Comparison of ENCODE assay signal across 11 cellular contexts in genomic region chr20:46402236-46402886, GRCh38. TPM values are rescaled to one million over a fixed set of nuclear protein-coding genes. Genes with fewer than 3 reads are reported as not detected.
A peak's percentile ranks its signal among the peaks of the same experiment; 100 is the strongest.
DNase-seq lines count a peak whose midpoint lies in the region; ATAC-seq, FAIRE-seq and TF ChIP-seq lines count a peak whose summit lies in the region.
"Had no signal": no experiment of that assay in that cellular context is flagged by ENCODE, and none has a peak within 500 bp of the region (broad histone marks: within the 10 kb centered on the region; RNA-seq: fewer than 3 reads in every experiment).

No MANE protein-coding gene starts in this region.

- no peak for TF ChIP-seq POLR2A in heart left ventricle (IDR thresholded peaks at IDR 0.05)
- TF ChIP-seq POLR2A in GM12891 (IDR thresholded peaks at IDR 0.05; ENCODE audit: low read depth, low read length): no peak

- no peak for FAIRE-seq in GM12891 (lab: Jason Lieb, UNC)

- H3K27me3 Mint-ChIP-seq in brain: peaks cover 4% of the 10 kb centered on the region

- peak overlapping the region in 3 of 5 experiments; percentile 59 to 94 (median 94) for H3K27ac Mint-ChIP-seq in brain

- peak overlapping the region in 3 of 5 experiments; percentile 26 to 83 (median 31) for H3K4me3 Mint-ChIP-seq in brain

- ATAC-seq in heart left ventricle: no peak
- no peak for ATAC-seq in upper lobe of right lung
- ATAC-seq in GM18858 (IDR thresholded peaks at IDR 0.05; ENCODE audit: unreplicated experiment): no peak
- ATAC-seq: mucosa of descending colon had no signal

- H3K27ac ChIP-seq in heart left ventricle (peak overlapping the region in 9 of 12 donors; percentile 17 to 91 (median 77)), mucosa of rectum (ENCODE audit: low read depth in 2 of 2, low read length in 2 of 2) (peak overlapping the region; percentile 34 to 39), upper lobe of right lung (peak overlapping the region; percentile 77)

- intact Hi-C loops in heart left ventricle (cut with DNase I): loop anchor here in 2 of 10 donors (5.0 kb wide), 2 partner anchors 35 to 40 kb away; no protein-coding TSS in a partner anchor
- intact Hi-C loops in cardiac septum (cut with DNase I): no loop called here
- intact Hi-C loops in upper lobe of right lung (cut with DNase I): no loop called here

- H3K4me1 Mint-ChIP-seq in brain: peaks cover 73% of the 10 kb centered on the region

- H3K36me3 ChIP-seq in heart left ventricle (peaks cover 0 to 19% (median 13%) of the 10 kb centered on the region in 9 donors), mucosa of rectum (ENCODE audit: control insufficient read depth in 2 of 2, insufficient read depth in 2 of 2, low read length in 2 of 2) (peaks cover 0 to 2% of the 10 kb centered on the region in 2 donors), upper lobe of right lung (peaks cover 6% of the 10 kb centered on the region)

- H3K9me3 ChIP-seq in heart left ventricle (no peaks in the 10 kb centered on the region), mucosa of rectum (ENCODE audit: control insufficient read depth in 2 of 2, low read length in 2 of 2) (no peaks in the 10 kb centered on the region), upper lobe of right lung (no peaks in the 10 kb centered on the region)
- H3K9me3 ChIP-seq: Caco-2, mucosa of descending colon had no signal

- DNase-seq in heart left ventricle: no peak
- DNase-seq in cardiac septum (ENCODE audit: low spot score): no peak
- DNase-seq in upper lobe of right lung: no peak
- DNase-seq in DMS 273 (lab: John Stamatoyannopoulos, UW; ENCODE audit: unreplicated experiment): no peak
- no peak for DNase-seq in GM12891 (ENCODE audit: insufficient read length, low spot score)
- DNase-seq: Caco-2, cortex of kidney, mucosa of descending colon had no signal

- H3K27me3 ChIP-seq in heart left ventricle: no peaks in the 10 kb centered on the region
- no peaks in the 10 kb centered on the region for H3K27me3 ChIP-seq in mucosa of rectum (ENCODE audit: control insufficient read depth in 2 of 2, insufficient read depth in 2 of 2, low read length in 2 of 2)
- no peaks in the 10 kb centered on the region for H3K27me3 ChIP-seq in upper lobe of right lung

- H3K9me3 Mint-ChIP-seq in brain: no peaks in the 10 kb centered on the region

- no peak overlapping the region for H3K9ac ChIP-seq in mucosa of rectum (ENCODE audit: low read depth in 1 of 2, low read length in 2 of 2)

- peaks cover 27 to 88% (median 70%) of the 10 kb centered on the region in 12 donors for H3K4me1 ChIP-seq in heart left ventricle
- H3K4me1 ChIP-seq in mucosa of rectum (ENCODE audit: control insufficient read depth in 2 of 2, insufficient read depth in 2 of 2, low read length in 2 of 2): peaks cover 31 to 32% of the 10 kb centered on the region in 2 donors
- H3K4me1 ChIP-seq in upper lobe of right lung: peaks cover 72% of the 10 kb centered on the region

- WGBS in heart left ventricle, 4 donors: 32 to 48% (median 36%) methylated on average over 3 of the region's 3 CpGs

- peaks cover 11% of the 10 kb centered on the region for H3K36me3 Mint-ChIP-seq in brain

- no peak overlapping the region for H3K4me3 ChIP-seq in heart left ventricle
- no peak overlapping the region for H3K4me3 ChIP-seq in mucosa of rectum (ENCODE audit: low read length in 2 of 2)
- H3K4me3 ChIP-seq in upper lobe of right lung: no peak overlapping the region
- H3K4me3 ChIP-seq: mucosa of descending colon had no signal

- no peak for TF ChIP-seq CTCF in heart left ventricle (IDR thresholded peaks at IDR 0.05)
- no peak for TF ChIP-seq CTCF in brain (conservative IDR thresholded peaks at IDR 0.05)
- TF ChIP-seq CTCF in upper lobe of right lung (IDR thresholded peaks at IDR 0.05): no peak

TF ChIP-seq in GM12891, 5 proteins besides CTCF, POLR2A, EP300 and RAD21:
- TF ChIP-seq POLR2AphosphoS5 (IDR thresholded peaks at IDR 0.05; ENCODE audit: low read depth, low read length) (no peak), POU2F2 (IDR thresholded peaks at IDR 0.05; ENCODE audit: low read depth, low read length) (no peak), SPI1 (IDR thresholded peaks at IDR 0.05; ENCODE audit: low read depth, low read length) (no peak), TAF1 (IDR thresholded peaks at IDR 0.05; ENCODE audit: low read depth, low read length) (no peak), PAX5 (IDR thresholded peaks at IDR 0.05; ENCODE audit: insufficient read depth, low read length, severe bottlenecking) (no peak)

RNA-seq across cellular contexts. Expression of gene ELMO2, which starts 4.1 kb away (rescaled TPM):
- total RNA-seq in heart left ventricle: 10 to 100 TPM; 22.7 to 57.5 (median 34.5) TPM
- 10 to 100 TPM; 14.6 to 29.0 TPM for polyA plus RNA-seq in heart left ventricle
- 35.0 TPM for total RNA-seq in cardiac septum
- polyA plus RNA-seq in brain (ENCODE audit: insufficient read depth, low read depth, low replicate concordance): 63.0 TPM
- 57.0 TPM for total RNA-seq in upper lobe of right lung
- 22.1 TPM for polyA plus RNA-seq in GM12891 (2012; ENCODE audit: low read depth, missing spikeins)
